In the genomic region with DNA sequence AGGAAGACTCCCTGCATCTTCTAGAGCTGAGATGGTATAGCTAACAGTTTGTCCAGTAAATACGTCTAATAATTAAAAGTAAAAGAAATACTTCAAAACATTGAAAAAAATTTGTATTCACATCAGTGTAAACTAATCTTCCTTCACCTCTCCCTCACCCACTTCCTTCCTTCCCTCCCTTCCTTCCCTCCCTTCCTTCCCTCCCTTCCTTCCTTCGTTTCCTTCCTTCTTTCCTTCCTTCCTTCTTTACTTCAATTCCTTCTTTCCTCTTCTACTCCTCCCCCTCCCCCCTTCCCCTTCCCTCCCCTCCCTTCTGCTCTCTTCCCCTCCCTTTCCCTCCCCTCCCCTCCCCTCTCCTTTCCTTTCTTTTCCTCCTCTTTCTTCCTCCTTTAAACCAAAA, we compare ENCODE assay signal across 19 cellular contexts.
"Had no signal": no experiment of that assay in that cellular context is flagged by ENCODE, and none has a peak within 500 bp of the region (broad histone marks: within the 10 kb centered on the region; RNA-seq: fewer than 3 reads in every experiment).

No MANE protein-coding gene starts in this region.

- H3K4me1 Mint-ChIP-seq: memory B cell, naive B cell, neural crest cell had no signal

- H3K4me3 ChIP-seq: right atrium auricular region, skin epidermis, tibial nerve, uterus had no signal

- H3K36me3 Mint-ChIP-seq: activated naive CD8-positive, alpha-beta T cell; memory B cell; naive B cell had no signal

- H3K36me3 ChIP-seq: right atrium auricular region, tibial nerve, uterus had no signal

- H3K27ac ChIP-seq: right atrium auricular region, skin epidermis, tibial nerve, uterus, VCaP had no signal

- H3K27me3 ChIP-seq: right atrium auricular region, tibial nerve, uterus had no signal

- H3K9me3 ChIP-seq: right atrium auricular region, uterus had no signal

- H3K4me1 ChIP-seq: right atrium auricular region, tibial nerve, uterus had no signal

- DNase-seq: activated CD4-positive, alpha-beta T cell treated with anti-CD3 and anti-CD28 coated beads for 1 hour; activated gamma-delta T cell treated with Interleukin-2 at 50 U/mL for 16 hours; activated T-cell treated with anti-CD3 and anti-CD28 coated beads for 4 hours; dermis blood vessel endothelial cell; effector memory CD8-positive, alpha-beta T cell; hypothalamus; naive B cell; stimulated activated naive CD8-positive, alpha-beta T cell treated with anti-CD3 and anti-CD28 coated beads, Interleukin-15, Interleukin-2, amounts not matched to agents 100 U/mL and 50 U/mL, for 24 hours; uterus had no signal

- H3K9me3 Mint-ChIP-seq: activated T-helper 1 cell treated with anti-CD3 and anti-CD28 coated beads, Interleukin-12 subunit alpha, Interleukin-12 subunit beta, Interleukin-2, Interleukin-4 antibody, amounts not matched to agents 30 ng/mL and 10 ng/mL and 1 ng/mL, durations not matched to agents 14 hours and 24 hours and 36 hours; neural crest cell; T-helper 1 cell treated with Interleukin-12 subunit alpha and Interleukin-12 subunit beta and Interleukin-4 antibody, amounts not matched to agents 30 μg/mL and 1 μg/mL, for 36 hours had no signal

- H3K27ac Mint-ChIP-seq: activated naive CD8-positive, alpha-beta T cell; activated T-helper 1 cell treated with anti-CD3 and anti-CD28 coated beads, Interleukin-12 subunit alpha, Interleukin-12 subunit beta, Interleukin-2, Interleukin-4 antibody, amounts not matched to agents 30 ng/mL and 10 ng/mL and 1 ng/mL, durations not matched to agents 14 hours and 24 hours and 36 hours; effector memory CD8-positive, alpha-beta T cell; memory B cell; naive B cell; T-helper 1 cell treated with Interleukin-12 subunit alpha and Interleukin-12 subunit beta and Interleukin-4 antibody, amounts not matched to agents 30 μg/mL and 1 μg/mL, for 36 hours had no signal

- ATAC-seq: effector memory CD8-positive, alpha-beta T cell; stimulated activated naive CD8-positive, alpha-beta T cell treated with anti-CD3 and anti-CD28 coated beads, Interleukin-15, Interleukin-2, amounts not matched to agents 100 U/mL and 50 U/mL, for 24 hours had no signal

- FAIRE-seq: frontal cortex had no signal

- H3K4me3 Mint-ChIP-seq: activated naive CD8-positive, alpha-beta T cell; activated T-helper 1 cell treated with anti-CD3 and anti-CD28 coated beads, Interleukin-12 subunit alpha, Interleukin-12 subunit beta, Interleukin-2, Interleukin-4 antibody, amounts not matched to agents 30 ng/mL and 10 ng/mL and 1 ng/mL, durations not matched to agents 14 hours and 24 hours and 36 hours; effector memory CD8-positive, alpha-beta T cell; memory B cell; naive B cell; neural crest cell; T-helper 1 cell treated with Interleukin-12 subunit alpha and Interleukin-12 subunit beta and Interleukin-4 antibody, amounts not matched to agents 30 μg/mL and 1 μg/mL, for 36 hours had no signal
